8 cellular contexts compared by ENCODE assay signal in genomic region chr2:219560037-219560892, GRCh38. TPM values are rescaled to one million over a fixed set of nuclear protein-coding genes. Genes with fewer than 3 reads are reported as not detected.
DNase-seq lines count a peak whose midpoint lies in the region; ATAC-seq and TF ChIP-seq lines count a peak whose summit lies in the region.

No MANE protein-coding gene starts in this region.

- DNase-seq in DND-41 (no peak), cardiac fibroblast (ENCODE audit: low read depth in 2 of 2) (peak in 1 of 2 donors; percentile 6), C1 segment of cervical spinal cord (lab: John Stamatoyannopoulos, UW) (no peak), NCI-H524 (lab: John Stamatoyannopoulos, UW) (no peak), HK-2 (ENCODE audit: unreplicated experiment) (no peak), GOT3 (lab: John Stamatoyannopoulos, UW) (no peak)
- peak in 2 of 9 donors; percentile 33 to 41 for DNase-seq in naive thymus-derived CD4-positive, alpha-beta T cell

- no peak overlapping the region for H3K4me2 ChIP-seq in DND-41 (ENCODE audit: insufficient read depth, low read length)

- TF ChIP-seq CTCF in DND-41 (IDR thresholded peaks at IDR 0.05; ENCODE audit: borderline replicate concordance, extremely low read depth, low read length, poor library complexity, severe bottlenecking): peak; percentile 63
- peak; percentile 74 for TF ChIP-seq CTCF in cardiac fibroblast (IDR thresholded peaks at IDR 0.05; ENCODE audit: low read depth, low read length)

- no peaks in the 10 kb centered on the region for H3K4me1 ChIP-seq in DND-41 (ENCODE audit: insufficient read depth, low read length)
- H3K4me1 ChIP-seq in naive thymus-derived CD4-positive, alpha-beta T cell (ENCODE audit: control insufficient read depth in 2 of 2, insufficient read depth in 2 of 2, low read length in 2 of 2): no peaks in the 10 kb centered on the region

- H3K9ac ChIP-seq in DND-41 (ENCODE audit: low read depth, low read length): no peak overlapping the region

- ATAC-seq in DND-41 (ENCODE audit: insufficient read depth, low read depth): peak; percentile 60
- ATAC-seq in HG03432 (IDR thresholded peaks at IDR 0.05; ENCODE audit: unreplicated experiment): peak; percentile 52
- ATAC-seq in naive thymus-derived CD4-positive, alpha-beta T cell: peak; percentile 67

- H3K9me3 ChIP-seq in DND-41 (ENCODE audit: insufficient read depth, low read length, severe bottlenecking): no peaks in the 10 kb centered on the region
- H3K9me3 ChIP-seq in naive thymus-derived CD4-positive, alpha-beta T cell (ENCODE audit: control insufficient read depth in 2 of 3, low read length in 3 of 3): no peaks in the 10 kb centered on the region

- H3K36me3 ChIP-seq in DND-41 (ENCODE audit: insufficient read depth, low read length): no peaks in the 10 kb centered on the region
- no peaks in the 10 kb centered on the region for H3K36me3 ChIP-seq in naive thymus-derived CD4-positive, alpha-beta T cell (ENCODE audit: control insufficient read depth in 2 of 3, insufficient read depth in 3 of 3, low read length in 3 of 3)

- POLR2A ChIA-PET in naive thymus-derived CD4-positive, alpha-beta T cell (lab: Charles Lee): interaction anchor here (1.5 kb wide), 1 partner anchor 11 kb away, joined by 3 read pairs; no protein-coding TSS in a partner anchor

- no peaks in the 10 kb centered on the region for H3K9me3 Mint-ChIP-seq in naive thymus-derived CD4-positive, alpha-beta T cell

- H3K4me3 Mint-ChIP-seq in naive thymus-derived CD4-positive, alpha-beta T cell: no peak overlapping the region

- no peak overlapping the region for H3K27ac ChIP-seq in DND-41 (ENCODE audit: low read length)
- no peak overlapping the region for H3K27ac ChIP-seq in naive thymus-derived CD4-positive, alpha-beta T cell (ENCODE audit: low read depth, low read length)

- H3K27ac Mint-ChIP-seq in naive thymus-derived CD4-positive, alpha-beta T cell: no peak overlapping the region

- H3K27me3 Mint-ChIP-seq in naive thymus-derived CD4-positive, alpha-beta T cell: peaks cover 2 to 41% (median 16%) of the 10 kb centered on the region in 5 donors

- no peaks in the 10 kb centered on the region for H3K4me1 Mint-ChIP-seq in naive thymus-derived CD4-positive, alpha-beta T cell

- intact Hi-C loops in naive thymus-derived CD4-positive, alpha-beta T cell (cut with micrococcal nuclease): loop anchor here (1.0 to 2.0 kb wide), 3 partner anchors 17 to 157 kb away; partner anchors contain the start of gene CHPF (in 1 of the 2)

- H4K20me1 ChIP-seq in DND-41 (ENCODE audit: insufficient read depth, low read length): no peaks in the 10 kb centered on the region; the same call in 1 of the 2 replicates

- no peak overlapping the region for H2AFZ ChIP-seq in DND-41 (ENCODE audit: low read depth, low read length)

- CTCF ChIA-PET in naive thymus-derived CD4-positive, alpha-beta T cell (lab: Charles Lee): interaction anchor here (0.6 to 1.7 kb wide), 6 partner anchors 11 to 82 kb away, joined by 4 to 8 read pairs (median 4); partner anchors contain the start of genes CHPF, OBSL1 and TMEM198

- no peaks in the 10 kb centered on the region for H3K36me3 Mint-ChIP-seq in naive thymus-derived CD4-positive, alpha-beta T cell

- H3K4me3 ChIP-seq in DND-41 (ENCODE audit: low read depth in 1 of 2, low read length in 2 of 2): no peak overlapping the region
- H3K4me3 ChIP-seq in cardiac fibroblast (replicated peaks in 1 of 2; ENCODE audit: low read depth in 2 of 2, low read length in 2 of 2): no peak overlapping the region
- H3K4me3 ChIP-seq in naive thymus-derived CD4-positive, alpha-beta T cell (ENCODE audit: low read length): no peak overlapping the region

- no peaks in the 10 kb centered on the region for H3K27me3 ChIP-seq in DND-41 (ENCODE audit: insufficient read depth, low read length, poor library complexity)
- H3K27me3 ChIP-seq in naive thymus-derived CD4-positive, alpha-beta T cell (ENCODE audit: control insufficient read depth in 2 of 2, insufficient read depth in 2 of 2, low read length in 2 of 2): no peaks in the 10 kb centered on the region

- H3K79me2 ChIP-seq in DND-41 (ENCODE audit: insufficient read depth, low read length): no peaks in the 10 kb centered on the region

RNA-seq across cellular contexts. Expression of gene OBSL1, which starts 11.1 kb away (rescaled TPM):
- total RNA-seq in naive thymus-derived CD4-positive, alpha-beta T cell: 1 to 10 TPM in 2 of 5 experiments, under 1 TPM in 1, not detected in 2; 0.19 to 7.1 (median 4.0) TPM
- not detected for polyA plus RNA-seq in naive thymus-derived CD4-positive, alpha-beta T cell

RNA-seq across cellular contexts. Expression of gene INHA, which starts 11.8 kb away (rescaled TPM):
- under 1 TPM in 1 of 5 experiments, not detected in 4; 0.21 TPM for total RNA-seq in naive thymus-derived CD4-positive, alpha-beta T cell
- polyA plus RNA-seq in naive thymus-derived CD4-positive, alpha-beta T cell: not detected

RNA-seq across cellular contexts. Expression of gene TMEM198, which starts 16.4 kb away (rescaled TPM):
- under 1 TPM in 4 of 5 experiments, not detected in 1; 0.45 to 0.69 (median 0.50) TPM for total RNA-seq in naive thymus-derived CD4-positive, alpha-beta T cell
- not detected for polyA plus RNA-seq in naive thymus-derived CD4-positive, alpha-beta T cell

RNA-seq across cellular contexts. Expression of gene CHPF, which starts 16.7 kb away (rescaled TPM):
- 10 to 100 TPM in 1 of 5 experiments, 1 to 10 TPM in 4; 4.3 to 15.3 (median 5.7) TPM for total RNA-seq in naive thymus-derived CD4-positive, alpha-beta T cell
- 1 to 10 TPM; 4.1 to 7.8 TPM for polyA plus RNA-seq in naive thymus-derived CD4-positive, alpha-beta T cell

RNA-seq across cellular contexts. Expression of gene STK11IP, which starts 37.4 kb away (rescaled TPM):
- 10 to 100 TPM; 33.6 to 46.4 (median 42.6) TPM for total RNA-seq in naive thymus-derived CD4-positive, alpha-beta T cell
- polyA plus RNA-seq in naive thymus-derived CD4-positive, alpha-beta T cell: 10 to 100 TPM in 1 of 2 donors, 1 to 10 TPM in 1; 6.8 to 13.0 TPM
